19 cellular contexts compared by ENCODE assay signal in the genomic region with DNA sequence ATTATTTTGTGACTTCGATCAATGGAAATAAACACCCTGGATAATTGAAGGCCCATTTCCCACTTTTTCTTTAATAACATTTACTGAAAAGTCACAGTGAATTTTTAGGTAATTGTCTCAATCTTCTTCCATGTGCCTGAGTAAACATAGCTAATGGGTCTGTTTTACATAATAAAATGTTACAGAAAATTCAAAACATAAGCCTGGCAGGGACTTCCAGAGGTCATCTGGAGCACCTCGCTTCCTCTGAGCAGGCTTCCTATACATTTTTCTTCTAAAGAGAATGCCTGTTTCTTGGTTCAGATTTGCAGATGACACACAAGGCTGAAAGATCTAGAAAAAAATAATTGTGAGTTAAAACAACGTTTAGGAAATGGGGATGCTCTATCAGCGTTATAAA.
DNase-seq lines count a peak whose midpoint lies in the region; ATAC-seq and TF ChIP-seq lines count a peak whose summit lies in the region.
"Had no signal": no experiment of that assay in that cellular context is flagged by ENCODE, and none has a peak within 500 bp of the region (broad histone marks: within the 10 kb centered on the region; RNA-seq: fewer than 3 reads in every experiment).

No MANE protein-coding gene starts in this region.

- H3K36me3 ChIP-seq in IMR-90 (ENCODE audit: control insufficient read depth, insufficient read depth, low read length) (no peaks in the 10 kb centered on the region), SK-N-SH (replicated peaks in 1 of 2; ENCODE audit: control insufficient read depth in 1 of 2, insufficient read depth in 2 of 2, low read length in 1 of 2) (no peaks in the 10 kb centered on the region), mammary epithelial cell (ENCODE audit: insufficient read depth, low read length) (no peaks in the 10 kb centered on the region)
- H3K36me3 ChIP-seq: BE2C, HAP-1 had no signal

- H3K23ac ChIP-seq in IMR-90 (ENCODE audit: low read depth, low read length): no peak overlapping the region

- H3K27ac ChIP-seq in IMR-90 (ENCODE audit: insufficient read depth, low read length): no peak overlapping the region
- H3K27ac ChIP-seq in SK-N-SH (ENCODE audit: low read depth in 2 of 2, low read length in 1 of 2): peak overlapping the region in 1 of 2 experiments; percentile 74; a peak in 2 of 4 replicates
- H3K27ac ChIP-seq in mammary epithelial cell (ENCODE audit: insufficient read depth, low read depth, low read length): no peak overlapping the region

- H4K20me1 ChIP-seq in IMR-90 (ENCODE audit: insufficient read depth, low read length) (no peaks in the 10 kb centered on the region), SK-N-SH (ENCODE audit: insufficient read depth) (no peaks in the 10 kb centered on the region), mammary epithelial cell (ENCODE audit: insufficient read depth, low read length) (no peaks in the 10 kb centered on the region)

- in situ Hi-C loops in IMR-90 (cut with MboI; ENCODE audit: low sequenced_read_pairs): no loop called here
- in situ Hi-C loops in mammary epithelial cell (cut with MboI; ENCODE audit: low sequenced_read_pairs in 2 of 2): no loop called here

- H4K5ac ChIP-seq in IMR-90 (ENCODE audit: low read depth, low read length): peak overlapping the region; percentile 48

- H3K14ac ChIP-seq in IMR-90 (replicated peaks; ENCODE audit: low read depth, low read length): no peak overlapping the region

- TF ChIP-seq CTCF in IMR-90 (conservative IDR thresholded peaks at IDR 0.05; ENCODE audit: low read depth, low read length): no peak
- no peak for TF ChIP-seq CTCF in SK-N-SH (IDR thresholded peaks at IDR 0.05)
- TF ChIP-seq CTCF in progenitor cell of endocrine pancreas (IDR thresholded peaks at IDR 0.05; ENCODE audit: unreplicated experiment): no peak
- no peak for TF ChIP-seq CTCF in mammary epithelial cell (conservative IDR thresholded peaks at IDR 0.05 in 1 of 2, IDR thresholded peaks at IDR 0.05 in 1 of 2; ENCODE audit: extremely low read depth in 1 of 2, insufficient read depth in 1 of 2, low read depth in 1 of 2, low read length in 2 of 2)

- no peak overlapping the region for H4K91ac ChIP-seq in IMR-90 (ENCODE audit: insufficient read depth, low read depth, low read length)

- CTCF ChIA-PET in IMR-90 (lab: Yijun Ruan, JAX) (no interaction called here), SK-N-SH (lab: Yijun Ruan, JAX) (no interaction called here), mammary epithelial cell (lab: Charles Lee; ENCODE audit: low non-redundant PET) (no interaction called here)

- H3K4me1 ChIP-seq in IMR-90 (ENCODE audit: control insufficient read depth, insufficient read depth, low read length) (peaks cover 5% of the 10 kb centered on the region), SK-N-SH (ENCODE audit: control insufficient read depth in 1 of 2, insufficient read depth in 2 of 2, low read depth in 1 of 2, low read length in 1 of 2) (peaks cover 5 to 14% of the 10 kb centered on the region in 2 experiments), mammary epithelial cell (ENCODE audit: insufficient read depth, low read length) (no peaks in the 10 kb centered on the region)
- H3K4me1 ChIP-seq: BE2C had no signal

- H3K4me3 Mint-ChIP-seq in progenitor cell of endocrine pancreas (ENCODE audit: low read depth): no peak overlapping the region
- H3K4me3 Mint-ChIP-seq: CD4-positive, CD25-positive, alpha-beta regulatory T cell; CD8-positive, alpha-beta memory T cell had no signal

- H3K9me2 ChIP-seq in SK-N-SH: no peaks in the 10 kb centered on the region

- H3K4me1 Mint-ChIP-seq in progenitor cell of endocrine pancreas (ENCODE audit: low read depth): peaks cover 44% of the 10 kb centered on the region
- H3K4me1 Mint-ChIP-seq: CD4-positive, CD25-positive, alpha-beta regulatory T cell; CD8-positive, alpha-beta memory T cell had no signal

- peaks cover 11% of the 10 kb centered on the region for H3K9me3 Mint-ChIP-seq in progenitor cell of endocrine pancreas (ENCODE audit: low read depth)

- WGBS in IMR-90 (ENCODE audit: extremely low coverage in 2 of 2, insufficient read length in 1 of 2), 2 experiments: no CpG with 5 or more reads among the region's 4 CpGs
- 17% methylated on average over 4 of the region's 4 CpGs for WGBS in SK-N-SH (ENCODE audit: low lambda C conversion rate)
- 36% methylated on average over 4 of the region's 4 CpGs for WGBS in mammary epithelial cell (ENCODE audit: low coverage, missing lambda C conversion rate)

- peaks cover 5% of the 10 kb centered on the region for H3K36me3 Mint-ChIP-seq in progenitor cell of endocrine pancreas (ENCODE audit: insufficient read depth)
- H3K36me3 Mint-ChIP-seq: CD4-positive, CD25-positive, alpha-beta regulatory T cell; CD8-positive, alpha-beta memory T cell had no signal

- no peak overlapping the region for H2BK5ac ChIP-seq in IMR-90 (ENCODE audit: low read depth, low read length, poor library complexity, severe bottlenecking)

- H3K9ac ChIP-seq in IMR-90 (ENCODE audit: low read depth, low read length) (no peak overlapping the region), SK-N-SH (no peak overlapping the region), mammary epithelial cell (ENCODE audit: insufficient read depth, low read length) (no peak overlapping the region)

- no peak overlapping the region for H3K4ac ChIP-seq in IMR-90 (ENCODE audit: low read depth, low read length)

- no peaks in the 10 kb centered on the region for H3K79me1 ChIP-seq in IMR-90 (ENCODE audit: low read depth in 1 of 2, low read length in 2 of 2)

- H3K27me3 ChIP-seq in IMR-90 (ENCODE audit: control insufficient read depth, insufficient read depth, low read length): no peaks in the 10 kb centered on the region
- no peaks in the 10 kb centered on the region for H3K27me3 ChIP-seq in SK-N-SH (ENCODE audit: insufficient read depth)
- no peaks in the 10 kb centered on the region for H3K27me3 ChIP-seq in mammary epithelial cell (ENCODE audit: insufficient read depth, low read length)
- H3K27me3 ChIP-seq: BE2C had no signal

- POLR2A ChIA-PET in IMR-90 (lab: Charles Lee; ENCODE audit: unreplicated experiment) (no interaction called here), SK-N-SH (lab: Yijun Ruan, JAX) (no interaction called here)

- no peak overlapping the region for H2BK20ac ChIP-seq in IMR-90 (ENCODE audit: low read depth, low read length)

- H2AK5ac ChIP-seq in IMR-90 (ENCODE audit: low read depth, low read length): no peak overlapping the region

- no peaks in the 10 kb centered on the region for H3K9me1 ChIP-seq in IMR-90 (ENCODE audit: insufficient read depth, low read length)

- no peaks in the 10 kb centered on the region for H3K27me3 Mint-ChIP-seq in progenitor cell of endocrine pancreas
- H3K27me3 Mint-ChIP-seq: CD4-positive, CD25-positive, alpha-beta regulatory T cell had no signal

- DNase-seq in IMR-90: no peak
- no peak for DNase-seq in SK-N-SH
- peak; percentile 33 for DNase-seq in dermis blood vessel endothelial cell
- no peak for DNase-seq in progenitor cell of endocrine pancreas (ENCODE audit: low spot score, unreplicated experiment)
- no peak for DNase-seq in activated effector memory CD4-positive, alpha-beta T cell treated with anti-CD3 and anti-CD28 coated beads, Interleukin-2, amount 50 U/mL, for 16 hours
- no peak for DNase-seq in mammary epithelial cell
- DNase-seq in NCI-H187 (lab: John Stamatoyannopoulos, UW): no peak
- DNase-seq: ACHN; BE2C; C1 segment of cervical spinal cord; CD4-positive, CD25-positive, alpha-beta regulatory T cell; CD8-positive, alpha-beta memory T cell; COR-L47; DMS 273 treated with DMSO at 0.1 percent for 48 hours; DMS53; DND-41; EL had no signal

- no peak overlapping the region; the same call in 2 of the 3 replicates for H2BK15ac ChIP-seq in IMR-90 (ENCODE audit: low read depth, low read length)

- peak overlapping the region; percentile 91 for H3K18ac ChIP-seq in IMR-90 (ENCODE audit: low read depth, low read length)

- peak overlapping the region; percentile 30 for H3K27ac Mint-ChIP-seq in progenitor cell of endocrine pancreas
- H3K27ac Mint-ChIP-seq: CD4-positive, CD25-positive, alpha-beta regulatory T cell; CD8-positive, alpha-beta memory T cell had no signal

- no peak overlapping the region for H2AK9ac ChIP-seq in IMR-90 (replicated peaks; ENCODE audit: low read depth, low read length, poor library complexity)

- H3K4me3 ChIP-seq in IMR-90 (ENCODE audit: insufficient read depth, low read depth, low read length) (no peak overlapping the region), SK-N-SH (ENCODE audit: low read depth in 2 of 2, low read length in 1 of 2) (no peak overlapping the region), mammary epithelial cell (replicated peaks in 1 of 3; ENCODE audit: insufficient read depth in 1 of 3, low read depth in 2 of 3, low read length in 3 of 3) (no peak overlapping the region)
- H3K4me3 ChIP-seq: GM12878, HAP-1 had no signal

- H3K79me2 ChIP-seq in SK-N-SH (ENCODE audit: insufficient read depth): no peaks in the 10 kb centered on the region
- no peaks in the 10 kb centered on the region for H3K79me2 ChIP-seq in mammary epithelial cell (ENCODE audit: insufficient read depth, low read length)

- no peak overlapping the region for H4K8ac ChIP-seq in IMR-90 (ENCODE audit: low read depth in 2 of 2, low read length in 2 of 2)

- TF ChIP-seq EP300 in SK-N-SH (IDR thresholded peaks at IDR 0.05; ENCODE audit: borderline replicate concordance in 1 of 2, low read depth in 1 of 2, low read length in 1 of 2): peak in 1 of 2 experiments; percentile 53; a peak in 2 of 4 replicates

- H2AFZ ChIP-seq in IMR-90 (replicated peaks; ENCODE audit: low read length, poor library complexity) (no peak overlapping the region), SK-N-SH (ENCODE audit: low read depth) (no peak overlapping the region), mammary epithelial cell (ENCODE audit: low read depth, low read length) (no peak overlapping the region)

- TF ChIP-seq RAD21 in IMR-90 (IDR thresholded peaks at IDR 0.05; ENCODE audit: low read length) (no peak), SK-N-SH (IDR thresholded peaks at IDR 0.05; ENCODE audit: low read length) (no peak)

- BruUV-seq in IMR-90 (replicated peaks; lab: Mats Ljungman, UMichigan) (no TSS peak), mammary epithelial cell (replicated peaks; lab: Mats Ljungman, UMichigan) (no TSS peak)

- dilution Hi-C loops in IMR-90 (cut with HindIII; ENCODE audit: low sequenced_read_pairs, unreplicated experiment) (no loop called here), mammary epithelial cell (cut with HindIII; ENCODE audit: low sequenced_read_pairs) (no loop called here)

- ATAC-seq in IMR-90 (ENCODE audit: low read depth): no peak
- ATAC-seq: GM12878 had no signal

- H2BK120ac ChIP-seq in IMR-90 (ENCODE audit: low read depth, low read length): no peak overlapping the region

- H3K4me2 ChIP-seq in IMR-90 (ENCODE audit: low read depth, low read length) (no peak overlapping the region), SK-N-SH (no peak overlapping the region), mammary epithelial cell (ENCODE audit: insufficient read depth, low read depth, low read length) (no peak overlapping the region)

- no peak for TF ChIP-seq POLR2A in IMR-90 (IDR thresholded peaks at IDR 0.05; ENCODE audit: low read depth, low read length)

- intact Hi-C loops in IMR-90 (cut with micrococcal nuclease) (no loop called here), mammary epithelial cell (cut with micrococcal nuclease) (no loop called here)

- no peak overlapping the region for H3K56ac ChIP-seq in IMR-90 (ENCODE audit: extremely low read depth, insufficient read depth, low read length)

- peaks cover 4% of the 10 kb centered on the region for H3F3A ChIP-seq in SK-N-SH (replicated peaks; ENCODE audit: insufficient read depth)

- H3K9me3 ChIP-seq in IMR-90 (ENCODE audit: control insufficient read depth, insufficient read depth, low read length): no peaks in the 10 kb centered on the region
- no peaks in the 10 kb centered on the region for H3K9me3 ChIP-seq in SK-N-SH
- H3K9me3 ChIP-seq in mammary epithelial cell (replicated peaks; ENCODE audit: insufficient read depth, low read length): no peaks in the 10 kb centered on the region
- H3K9me3 ChIP-seq: BE2C, HAP-1 had no signal
